ENCODE assay signal across 22 cellular contexts in the genomic region with DNA sequence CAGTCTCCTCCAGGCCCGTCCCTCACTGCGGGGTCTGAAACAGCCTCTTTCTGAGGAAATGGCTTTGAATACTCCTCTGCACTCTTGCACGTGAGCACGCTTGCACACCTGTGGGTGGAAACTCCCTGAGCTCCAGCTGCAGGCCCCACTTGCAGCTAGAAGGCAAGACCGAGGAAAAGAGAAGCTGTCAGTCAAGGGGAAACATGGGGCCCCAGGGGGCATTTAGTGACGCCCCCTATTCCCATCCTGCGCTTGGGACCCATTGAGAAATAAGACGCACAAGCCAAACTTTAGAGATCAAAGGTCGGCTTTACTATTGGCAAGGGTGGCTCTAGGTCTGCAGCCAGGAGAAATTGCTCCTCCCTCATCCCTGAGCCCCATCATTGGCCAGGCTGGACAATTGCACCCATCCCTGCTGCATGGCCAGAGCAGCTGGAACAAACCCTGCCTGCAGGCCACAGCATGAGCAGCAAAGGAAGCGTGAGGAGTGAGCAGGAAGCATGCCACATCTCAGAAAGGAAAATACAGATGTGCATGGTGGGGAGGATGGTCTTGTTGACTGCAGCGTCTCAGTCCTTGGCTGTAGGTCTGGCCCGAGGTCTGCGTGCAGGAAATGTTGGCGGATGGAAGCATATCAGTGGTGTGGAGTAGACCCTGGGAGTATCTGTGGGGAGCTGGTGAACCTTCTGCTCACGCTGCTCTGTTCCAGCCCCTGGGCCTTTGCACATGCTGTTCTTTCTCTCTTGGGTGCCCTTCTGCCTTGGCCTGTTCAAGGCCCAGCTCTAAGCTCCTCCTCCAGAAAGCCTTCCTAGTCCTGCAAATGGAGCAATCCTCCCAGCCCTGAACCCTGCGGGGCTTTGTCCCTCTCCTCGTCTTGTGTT.
"Had no signal": no experiment of that assay in that cellular context is flagged by ENCODE, and none has a peak within 500 bp of the region (broad histone marks: within the 10 kb centered on the region; RNA-seq: fewer than 3 reads in every experiment).

No MANE protein-coding gene starts in this region.

- H3K9me3 ChIP-seq: body of pancreas, neutrophil, ovary, vagina had no signal

- H3K4me3 Mint-ChIP-seq: activated CD4-positive, alpha-beta T cell treated with anti-CD3 and anti-CD28 coated beads for 36 hours; activated T-cell treated with anti-CD3 and anti-CD28 coated beads, Interleukin-2, amount 50 U/mL, for 72 hours; nephron; T-helper 2 cell treated with Interferon-gamma antibody and Interleukin-4, amounts not matched to agents 5 μg/mL and 100 μg/mL, for 36 hours; type B pancreatic cell had no signal

- H3K36me3 ChIP-seq: neutrophil, ovary, vagina had no signal

- H3K4me1 Mint-ChIP-seq: activated CD4-positive, alpha-beta T cell treated with anti-CD3 and anti-CD28 coated beads for 36 hours had no signal

- H3K4me3 ChIP-seq: body of pancreas, coronary artery, dorsolateral prefrontal cortex, ovary, psoas muscle, vagina had no signal

- H3K27me3 Mint-ChIP-seq: activated CD4-positive, alpha-beta T cell treated with anti-CD3 and anti-CD28 coated beads for 36 hours; type B pancreatic cell had no signal

- H3K27ac ChIP-seq: body of pancreas, coronary artery, neutrophil, ovary, psoas muscle, vagina had no signal

- H3K36me3 Mint-ChIP-seq: activated naive CD4-positive, alpha-beta T cell treated with anti-CD3 and anti-CD28 coated beads, Interleukin-2, amount 50 U/mL, for 72 hours; type B pancreatic cell had no signal

- H3K4me1 ChIP-seq: body of pancreas, psoas muscle had no signal

- DNase-seq: activated CD4-positive, alpha-beta T cell treated with anti-CD3 and anti-CD28 coated beads for 36 hours; activated CD4-positive, alpha-beta T cell treated with anti-CD3 and anti-CD28 coated beads, Interleukin-2, amount 50 U/mL, for 4 hours; activated CD4-positive, CD25-positive, alpha-beta regulatory T cell; activated naive CD4-positive, alpha-beta T cell; activated T-cell treated with anti-CD3 and anti-CD28 coated beads for 4 hours; activated T-cell treated with anti-CD3 and anti-CD28 coated beads, Interleukin-2, amount 50 U/mL, for 72 hours; body of pancreas; cerebellar nuclear complex; effector memory CD4-positive, alpha-beta T cell; left ventricle myocardium superior; ovary; stimulated activated naive CD8-positive, alpha-beta T cell treated with anti-CD3 and anti-CD28 coated beads, Interleukin-15, Interleukin-2, amounts not matched to agents 100 U/mL and 50 U/mL, for 24 hours; T-helper 1 cell had no signal

- ATAC-seq: activated CD4-positive, alpha-beta T cell treated with anti-CD3 and anti-CD28 coated beads for 36 hours; activated naive CD4-positive, alpha-beta T cell treated with anti-CD3 and anti-CD28 coated beads, Interleukin-2, amount 50 U/mL, for 72 hours; activated T-cell treated with anti-CD3 and anti-CD28 coated beads, Interleukin-2, amount 50 U/mL, for 72 hours; body of pancreas; left ventricle myocardium superior; psoas muscle; stimulated activated naive CD8-positive, alpha-beta T cell treated with anti-CD3 and anti-CD28 coated beads, Interleukin-15, Interleukin-2, amounts not matched to agents 100 U/mL and 50 U/mL, for 24 hours had no signal

- H3K27me3 ChIP-seq: body of pancreas, dorsolateral prefrontal cortex, neutrophil, ovary, vagina had no signal

- H3K27ac Mint-ChIP-seq: activated CD4-positive, alpha-beta T cell treated with anti-CD3 and anti-CD28 coated beads for 36 hours; activated naive CD4-positive, alpha-beta T cell treated with anti-CD3 and anti-CD28 coated beads, Interleukin-2, amount 50 U/mL, for 72 hours; activated T-cell treated with anti-CD3 and anti-CD28 coated beads, Interleukin-2, amount 50 U/mL, for 72 hours; T-helper 2 cell treated with Interferon-gamma antibody and Interleukin-4, amounts not matched to agents 5 μg/mL and 100 μg/mL, for 36 hours; type B pancreatic cell had no signal
